In the genomic region with DNA sequence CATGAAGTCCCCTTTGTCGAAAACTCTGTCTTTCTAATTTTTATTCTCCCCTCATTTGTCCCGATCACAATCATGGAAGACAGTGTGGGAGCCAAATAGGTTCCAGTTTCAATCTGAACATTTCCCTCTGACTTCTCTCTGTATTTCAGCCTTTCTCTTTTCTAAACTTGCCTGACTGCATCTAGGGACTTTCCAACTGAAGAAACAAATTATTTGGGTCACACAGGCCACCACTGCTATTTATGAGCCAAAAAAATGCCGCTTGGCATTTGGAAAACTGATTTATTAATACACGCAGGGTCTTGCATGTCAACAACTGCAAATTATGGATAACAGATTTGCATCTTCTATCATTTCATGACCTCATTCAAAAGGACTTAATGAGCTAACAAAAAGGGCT, we compare ENCODE assay signal across 24 cellular contexts. TPM values are rescaled to one million over a fixed set of nuclear protein-coding genes. Genes with fewer than 3 reads are reported as not detected.
DNase-seq lines count a peak whose midpoint lies in the region; ATAC-seq lines count a peak whose summit lies in the region.
"Had no signal": no experiment of that assay in that cellular context is flagged by ENCODE, and none has a peak within 500 bp of the region (broad histone marks: within the 10 kb centered on the region; RNA-seq: fewer than 3 reads in every experiment).

No MANE protein-coding gene starts in this region.

- no peaks in the 10 kb centered on the region for H3K36me3 ChIP-seq in GM23248 (ENCODE audit: low read depth)
- H3K36me3 ChIP-seq: BE2C had no signal

- no peak overlapping the region for H3K4me3 ChIP-seq in GM23248

- peak overlapping the region; percentile 6 for H3K4me3 Mint-ChIP-seq in memory B cell
- H3K4me3 Mint-ChIP-seq: CD14-positive monocyte; CD8-positive, alpha-beta memory T cell; T-cell had no signal

- H3K9me3 ChIP-seq in GM23248 (ENCODE audit: low read depth), result no peaks in the 10 kb centered on the region
- H3K9me3 ChIP-seq: BE2C had no signal

- H2AFZ ChIP-seq in GM23248, result no peak overlapping the region

- peak overlapping the region; percentile 10 for H3K27ac Mint-ChIP-seq in memory B cell
- H3K27ac Mint-ChIP-seq: CD14-positive monocyte; CD8-positive, alpha-beta memory T cell; T-cell had no signal

- H3K4me1 ChIP-seq in GM23248 (ENCODE audit: insufficient read depth), result peaks cover 40% of the 10 kb centered on the region
- H3K4me1 ChIP-seq: BE2C had no signal

- peak overlapping the region; percentile 1 for H3K4me2 ChIP-seq in GM23248 (ENCODE audit: unreplicated experiment)

- no peaks in the 10 kb centered on the region for H3K79me2 ChIP-seq in GM23248 (ENCODE audit: insufficient read depth)

- ATAC-seq in HG03432 (IDR thresholded peaks at IDR 0.05; ENCODE audit: unreplicated experiment) (peak; percentile 58), memory B cell (ENCODE audit: low read depth) (peak; percentile 42), HG02588 (IDR thresholded peaks at IDR 0.05; ENCODE audit: unreplicated experiment) (no peak), HG02870 (IDR thresholded peaks at IDR 0.05; ENCODE audit: unreplicated experiment) (no peak)
- ATAC-seq: T-cell had no signal

- H3K27me3 ChIP-seq in GM23248 (replicated peaks; ENCODE audit: insufficient read depth), result 0 out of 2 replicates have a peak, but pooled peaks cover 8% of the 10 kb centered on the region
- H3K27me3 ChIP-seq: BE2C had no signal

- no peak overlapping the region for H3K27ac ChIP-seq in GM23248
- H3K27ac ChIP-seq: HL-60 had no signal

- H3F3A ChIP-seq in GM23248 (ENCODE audit: insufficient read depth), result peaks cover 19% of the 10 kb centered on the region; the same call in 1 of the 2 replicates

- DNase-seq in GM23248 (no peak), memory B cell (ENCODE audit: low spot score in 2 of 2) (no peak), UCSD-AML1 (lab: John Stamatoyannopoulos, UW; ENCODE audit: unreplicated experiment) (no peak), GF-D8 (lab: John Stamatoyannopoulos, UW) (no peak)
- DNase-seq: BE2C; Calu3; CD8-positive, alpha-beta memory T cell; DMS79 treated with DMSO at 0.1 percent for 48 hours; HCEC 1CT; NCI-H1092; NCI-H1417 treated with DMSO at 0.1 percent for 48 hours; NCI-H1694 treated with DMSO at 0.1 percent for 48 hours; NCI-H2081; NCI-H2227 treated with DMSO at 0.1 percent for 48 hours; NCI-H526 treated with DMSO at 0.1 percent for 48 hours; RPMI8226; SHP77; T-cell had no signal

- peaks cover 3% of the 10 kb centered on the region for H3K9me3 Mint-ChIP-seq in memory B cell
- H3K9me3 Mint-ChIP-seq: T-cell had no signal

- H3K36me3 Mint-ChIP-seq in memory B cell, result no peaks in the 10 kb centered on the region
- H3K36me3 Mint-ChIP-seq: CD14-positive monocyte; CD8-positive, alpha-beta memory T cell; IgD-negative memory B cell; T-cell had no signal

- 48 to 57% methylated on average over 4 of the region's 4 CpGs for WGBS in GM23248 (ENCODE audit: low coverage in 1 of 2, low lambda C conversion rate in 2 of 2, missing lambda C conversion rate in 2 of 2), 2 experiments

- H3K9me2 ChIP-seq in GM23248 (ENCODE audit: insufficient read depth), result no peaks in the 10 kb centered on the region

- in situ Hi-C loops in GM23248 (cut with MboI), result no loop called here

- H3K4me1 Mint-ChIP-seq in memory B cell, result peaks cover 4% of the 10 kb centered on the region
- H3K4me1 Mint-ChIP-seq: CD14-positive monocyte; CD8-positive, alpha-beta memory T cell; T-cell had no signal

- H4K20me1 ChIP-seq in GM23248 (ENCODE audit: insufficient read depth), result no peaks in the 10 kb centered on the region

- H3K9ac ChIP-seq in GM23248, result no peak overlapping the region

- H3K27me3 Mint-ChIP-seq in memory B cell, result no peaks in the 10 kb centered on the region

RNA-seq across cellular contexts. Expression of gene ELAC2, which starts 55.2 kb away (rescaled TPM):
- total RNA-seq in GM23248 (2014; rRNA removed; shearing (Covaris generic)), result 54.8 and 66.5 TPM in 2 replicates
- 42.2 and 44.3 TPM in 2 replicates for polyA plus RNA-seq in GM23248 (2016; fragmentation: Nextera tagmentation; extraction: Ambion mirVana)

Comparison
In these comparisons a context has a peak if more than half of its experiments do, and no peak if none do; other contexts are left out.
1. ATAC-seq: peak in HG03432 (single experiment) and memory B cell (single experiment); none in HG02588 (single experiment) and HG02870 (single experiment).